In the genomic region with DNA sequence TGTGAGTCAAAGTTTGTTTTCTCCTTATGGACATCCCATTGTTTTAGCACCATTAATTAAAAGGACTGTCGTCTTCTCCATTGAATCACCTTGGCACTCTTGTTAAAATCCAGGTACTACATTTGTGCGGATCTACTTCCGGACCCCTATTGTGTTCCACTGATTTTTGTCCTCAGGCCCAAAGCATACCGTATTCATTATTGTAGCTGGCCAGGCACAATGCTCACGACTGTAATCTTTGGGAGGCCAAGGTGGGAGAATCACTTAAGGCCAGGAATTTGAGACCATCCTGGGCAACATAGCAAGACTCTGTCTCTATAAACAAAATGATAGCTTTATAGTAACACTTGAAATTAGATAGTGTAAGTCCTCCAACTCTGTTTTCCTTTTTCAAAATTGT, we compare ENCODE assay signal across 1 cellular context.
TF ChIP-seq lines count a peak whose summit lies in the region.

No MANE protein-coding gene starts in this region.

TF ChIP-seq in K562, 482 proteins besides CTCF, POLR2A, EP300 and RAD21:
- TF ChIP-seq, protein P1, sequence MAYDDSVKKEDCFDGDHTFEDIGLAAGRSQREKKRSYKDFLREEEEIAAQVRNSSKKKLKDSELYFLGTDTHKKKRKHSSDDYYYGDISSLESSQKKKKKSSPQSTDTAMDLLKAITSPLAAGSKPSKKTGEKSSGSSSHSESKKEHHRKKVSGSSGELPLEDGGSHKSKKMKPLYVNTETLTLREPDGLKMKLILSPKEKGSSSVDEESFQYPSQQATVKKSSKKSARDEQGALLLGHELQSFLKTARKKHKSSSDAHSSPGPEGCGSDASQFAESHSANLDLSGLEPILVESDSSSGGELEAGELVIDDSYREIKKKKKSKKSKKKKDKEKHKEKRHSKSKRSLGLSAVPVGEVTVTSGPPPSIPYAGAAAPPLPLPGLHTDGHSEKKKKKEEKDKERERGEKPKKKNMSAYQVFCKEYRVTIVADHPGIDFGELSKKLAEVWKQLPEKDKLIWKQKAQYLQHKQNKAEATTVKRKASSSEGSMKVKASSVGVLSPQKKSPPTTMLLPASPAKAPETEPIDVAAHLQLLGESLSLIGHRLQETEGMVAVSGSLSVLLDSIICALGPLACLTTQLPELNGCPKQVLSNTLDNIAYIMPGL (CRISPR knock-in tag; IDR thresholded peaks at IDR 0.05) = 0 out of 2 replicates have a peak, but pooled peaks have one; percentile 45
- TF ChIP-seq, protein P2, sequence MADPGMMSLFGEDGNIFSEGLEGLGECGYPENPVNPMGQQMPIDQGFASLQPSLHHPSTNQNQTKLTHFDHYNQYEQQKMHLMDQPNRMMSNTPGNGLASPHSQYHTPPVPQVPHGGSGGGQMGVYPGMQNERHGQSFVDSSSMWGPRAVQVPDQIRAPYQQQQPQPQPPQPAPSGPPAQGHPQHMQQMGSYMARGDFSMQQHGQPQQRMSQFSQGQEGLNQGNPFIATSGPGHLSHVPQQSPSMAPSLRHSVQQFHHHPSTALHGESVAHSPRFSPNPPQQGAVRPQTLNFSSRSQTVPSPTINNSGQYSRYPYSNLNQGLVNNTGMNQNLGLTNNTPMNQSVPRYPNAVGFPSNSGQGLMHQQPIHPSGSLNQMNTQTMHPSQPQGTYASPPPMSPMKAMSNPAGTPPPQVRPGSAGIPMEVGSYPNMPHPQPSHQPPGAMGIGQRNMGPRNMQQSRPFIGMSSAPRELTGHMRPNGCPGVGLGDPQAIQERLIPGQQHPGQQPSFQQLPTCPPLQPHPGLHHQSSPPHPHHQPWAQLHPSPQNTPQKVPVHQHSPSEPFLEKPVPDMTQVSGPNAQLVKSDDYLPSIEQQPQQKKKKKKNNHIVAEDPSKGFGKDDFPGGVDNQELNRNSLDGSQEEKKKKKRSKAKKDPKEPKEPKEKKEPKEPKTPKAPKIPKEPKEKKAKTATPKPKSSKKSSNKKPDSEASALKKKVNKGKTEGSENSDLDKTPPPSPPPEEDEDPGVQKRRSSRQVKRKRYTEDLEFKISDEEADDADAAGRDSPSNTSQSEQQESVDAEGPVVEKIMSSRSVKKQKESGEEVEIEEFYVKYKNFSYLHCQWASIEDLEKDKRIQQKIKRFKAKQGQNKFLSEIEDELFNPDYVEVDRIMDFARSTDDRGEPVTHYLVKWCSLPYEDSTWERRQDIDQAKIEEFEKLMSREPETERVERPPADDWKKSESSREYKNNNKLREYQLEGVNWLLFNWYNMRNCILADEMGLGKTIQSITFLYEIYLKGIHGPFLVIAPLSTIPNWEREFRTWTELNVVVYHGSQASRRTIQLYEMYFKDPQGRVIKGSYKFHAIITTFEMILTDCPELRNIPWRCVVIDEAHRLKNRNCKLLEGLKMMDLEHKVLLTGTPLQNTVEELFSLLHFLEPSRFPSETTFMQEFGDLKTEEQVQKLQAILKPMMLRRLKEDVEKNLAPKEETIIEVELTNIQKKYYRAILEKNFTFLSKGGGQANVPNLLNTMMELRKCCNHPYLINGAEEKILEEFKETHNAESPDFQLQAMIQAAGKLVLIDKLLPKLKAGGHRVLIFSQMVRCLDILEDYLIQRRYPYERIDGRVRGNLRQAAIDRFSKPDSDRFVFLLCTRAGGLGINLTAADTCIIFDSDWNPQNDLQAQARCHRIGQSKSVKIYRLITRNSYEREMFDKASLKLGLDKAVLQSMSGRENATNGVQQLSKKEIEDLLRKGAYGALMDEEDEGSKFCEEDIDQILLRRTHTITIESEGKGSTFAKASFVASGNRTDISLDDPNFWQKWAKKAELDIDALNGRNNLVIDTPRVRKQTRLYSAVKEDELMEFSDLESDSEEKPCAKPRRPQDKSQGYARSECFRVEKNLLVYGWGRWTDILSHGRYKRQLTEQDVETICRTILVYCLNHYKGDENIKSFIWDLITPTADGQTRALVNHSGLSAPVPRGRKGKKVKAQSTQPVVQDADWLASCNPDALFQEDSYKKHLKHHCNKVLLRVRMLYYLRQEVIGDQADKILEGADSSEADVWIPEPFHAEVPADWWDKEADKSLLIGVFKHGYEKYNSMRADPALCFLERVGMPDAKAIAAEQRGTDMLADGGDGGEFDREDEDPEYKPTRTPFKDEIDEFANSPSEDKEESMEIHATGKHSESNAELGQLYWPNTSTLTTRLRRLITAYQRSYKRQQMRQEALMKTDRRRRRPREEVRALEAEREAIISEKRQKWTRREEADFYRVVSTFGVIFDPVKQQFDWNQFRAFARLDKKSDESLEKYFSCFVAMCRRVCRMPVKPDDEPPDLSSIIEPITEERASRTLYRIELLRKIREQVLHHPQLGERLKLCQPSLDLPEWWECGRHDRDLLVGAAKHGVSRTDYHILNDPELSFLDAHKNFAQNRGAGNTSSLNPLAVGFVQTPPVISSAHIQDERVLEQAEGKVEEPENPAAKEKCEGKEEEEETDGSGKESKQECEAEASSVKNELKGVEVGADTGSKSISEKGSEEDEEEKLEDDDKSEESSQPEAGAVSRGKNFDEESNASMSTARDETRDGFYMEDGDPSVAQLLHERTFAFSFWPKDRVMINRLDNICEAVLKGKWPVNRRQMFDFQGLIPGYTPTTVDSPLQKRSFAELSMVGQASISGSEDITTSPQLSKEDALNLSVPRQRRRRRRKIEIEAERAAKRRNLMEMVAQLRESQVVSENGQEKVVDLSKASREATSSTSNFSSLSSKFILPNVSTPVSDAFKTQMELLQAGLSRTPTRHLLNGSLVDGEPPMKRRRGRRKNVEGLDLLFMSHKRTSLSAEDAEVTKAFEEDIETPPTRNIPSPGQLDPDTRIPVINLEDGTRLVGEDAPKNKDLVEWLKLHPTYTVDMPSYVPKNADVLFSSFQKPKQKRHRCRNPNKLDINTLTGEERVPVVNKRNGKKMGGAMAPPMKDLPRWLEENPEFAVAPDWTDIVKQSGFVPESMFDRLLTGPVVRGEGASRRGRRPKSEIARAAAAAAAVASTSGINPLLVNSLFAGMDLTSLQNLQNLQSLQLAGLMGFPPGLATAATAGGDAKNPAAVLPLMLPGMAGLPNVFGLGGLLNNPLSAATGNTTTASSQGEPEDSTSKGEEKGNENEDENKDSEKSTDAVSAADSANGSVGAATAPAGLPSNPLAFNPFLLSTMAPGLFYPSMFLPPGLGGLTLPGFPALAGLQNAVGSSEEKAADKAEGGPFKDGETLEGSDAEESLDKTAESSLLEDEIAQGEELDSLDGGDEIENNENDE (IDR thresholded peaks at IDR 0.05; ENCODE audit: low read depth, low read length) = peak; percentile 94
- no peak for TF ChIP-seq ZNF436 (CRISPR knock-in tag; IDR thresholded peaks at IDR 0.05)
- TF ChIP-seq, protein P3, sequence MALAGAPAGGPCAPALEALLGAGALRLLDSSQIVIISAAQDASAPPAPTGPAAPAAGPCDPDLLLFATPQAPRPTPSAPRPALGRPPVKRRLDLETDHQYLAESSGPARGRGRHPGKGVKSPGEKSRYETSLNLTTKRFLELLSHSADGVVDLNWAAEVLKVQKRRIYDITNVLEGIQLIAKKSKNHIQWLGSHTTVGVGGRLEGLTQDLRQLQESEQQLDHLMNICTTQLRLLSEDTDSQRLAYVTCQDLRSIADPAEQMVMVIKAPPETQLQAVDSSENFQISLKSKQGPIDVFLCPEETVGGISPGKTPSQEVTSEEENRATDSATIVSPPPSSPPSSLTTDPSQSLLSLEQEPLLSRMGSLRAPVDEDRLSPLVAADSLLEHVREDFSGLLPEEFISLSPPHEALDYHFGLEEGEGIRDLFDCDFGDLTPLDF (CRISPR knock-in tag; IDR thresholded peaks at IDR 0.05) = peak; percentile 60; the same call in 1 of the 2 replicates
